10 cellular contexts compared by ENCODE assay signal in the genomic region with DNA sequence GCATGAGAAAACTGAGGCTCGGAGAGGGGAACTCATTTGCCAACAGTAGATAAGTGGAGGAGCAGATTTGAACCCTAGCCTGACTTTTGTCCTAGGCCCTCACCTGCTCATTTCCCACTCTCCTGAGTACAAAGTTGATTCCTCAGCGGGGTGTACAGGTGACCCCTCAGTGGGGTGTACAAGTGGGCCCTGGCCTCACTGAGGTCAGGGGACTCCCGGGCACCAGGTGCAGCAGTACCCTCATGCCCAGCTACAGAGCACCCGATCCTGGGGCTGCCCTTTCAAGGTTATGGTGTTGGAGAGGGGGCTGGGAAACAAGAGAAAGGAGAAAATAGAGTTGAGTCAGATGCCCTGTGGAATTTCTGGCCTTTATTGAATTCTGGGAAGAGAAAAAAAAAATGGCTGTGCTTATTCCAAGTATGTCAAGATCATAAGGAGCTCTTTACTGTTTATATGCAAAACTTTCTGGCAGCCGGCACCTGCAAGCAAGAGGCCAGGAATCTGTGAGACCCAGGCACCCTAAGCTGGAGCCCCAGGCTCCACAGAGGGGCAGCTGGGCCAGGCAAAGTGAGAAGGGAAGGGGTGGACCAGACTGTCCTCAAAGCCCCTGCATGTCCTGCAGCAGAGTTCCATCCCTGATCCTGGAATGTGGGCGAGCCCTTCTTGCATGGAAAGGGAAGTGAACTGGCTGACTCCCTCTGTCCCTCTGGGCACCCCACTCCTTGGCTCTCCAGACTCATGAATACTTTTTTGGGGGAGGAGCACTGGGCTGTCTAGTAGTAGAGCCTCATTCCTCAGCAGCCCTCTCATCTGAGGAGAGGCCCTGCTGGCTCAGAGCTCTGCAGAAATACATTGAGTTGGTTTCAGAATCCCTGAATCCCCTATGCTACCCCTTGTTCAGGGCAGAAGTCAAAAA. TPM values are rescaled to one million over a fixed set of nuclear protein-coding genes. Genes with fewer than 3 reads are reported as not detected.
DNase-seq lines count a peak whose midpoint lies in the region; ATAC-seq, FAIRE-seq and TF ChIP-seq lines count a peak whose summit lies in the region.
"Had no signal": no experiment of that assay in that cellular context is flagged by ENCODE, and none has a peak within 500 bp of the region (broad histone marks: within the 10 kb centered on the region; RNA-seq: fewer than 3 reads in every experiment).

No MANE protein-coding gene starts in this region.

- H3K4me1 ChIP-seq in PC-3 (ENCODE audit: insufficient read depth, low read length) = peaks cover 41% of the 10 kb centered on the region
- H3K4me1 ChIP-seq in esophagus muscularis mucosa = peaks cover 74 to 97% (median 94%) of the 10 kb centered on the region in 4 donors
- peaks cover 60% of the 10 kb centered on the region for H3K4me1 ChIP-seq in neural progenitor cell
- H3K4me1 ChIP-seq in BE2C = no peaks in the 10 kb centered on the region

- POLR2A ChIA-PET in PC-3 (lab: Charles Lee; ENCODE audit: unreplicated experiment) = no interaction called here
- POLR2A ChIA-PET in activated CD4-positive, alpha-beta T cell treated with anti-CD3 and anti-CD28 coated beads for 36 hours (lab: Charles Lee) = no interaction called here

- H3K36me3 ChIP-seq in PC-3 (ENCODE audit: low read depth, low read length) (no peaks in the 10 kb centered on the region), esophagus muscularis mucosa (no peaks in the 10 kb centered on the region), neural progenitor cell (no peaks in the 10 kb centered on the region), BE2C (no peaks in the 10 kb centered on the region)

- FAIRE-seq in frontal cortex (lab: Jason Lieb, UNC) = no peak

- H3K4me1 Mint-ChIP-seq in neural progenitor cell = peaks cover 58% of the 10 kb centered on the region
- no peaks in the 10 kb centered on the region for H3K4me1 Mint-ChIP-seq in activated CD4-positive, alpha-beta T cell treated with anti-CD3 and anti-CD28 coated beads for 36 hours
- H3K4me1 Mint-ChIP-seq: activated CD4-positive, alpha-beta T cell treated with anti-CD3 and anti-CD28 coated beads, Interleukin-2, amount 10 ng/mL, durations not matched to agents 24 days and 14 days; CD4-positive, CD25-positive, alpha-beta regulatory T cell had no signal

- no peak for ATAC-seq in PC-3
- no peak for ATAC-seq in activated CD4-positive, alpha-beta T cell treated with anti-CD3 and anti-CD28 coated beads for 36 hours

- H3K27me3 Mint-ChIP-seq in neural progenitor cell (ENCODE audit: insufficient read depth, low read depth) = peaks cover 12% of the 10 kb centered on the region
- peaks cover 2% of the 10 kb centered on the region for H3K27me3 Mint-ChIP-seq in activated CD4-positive, alpha-beta T cell treated with anti-CD3 and anti-CD28 coated beads for 36 hours
- H3K27me3 Mint-ChIP-seq: activated CD4-positive, alpha-beta T cell treated with anti-CD3 and anti-CD28 coated beads, Interleukin-2, amount 10 ng/mL, durations not matched to agents 24 days and 14 days; CD4-positive, CD25-positive, alpha-beta regulatory T cell had no signal

- H3K79me2 ChIP-seq in PC-3 (ENCODE audit: low read length) (no peaks in the 10 kb centered on the region), neural progenitor cell (ENCODE audit: low read depth) (no peaks in the 10 kb centered on the region)

- peak overlapping the region; percentile 37; the same call in 1 of the 2 replicates for H3K4me2 ChIP-seq in PC-3 (ENCODE audit: low read length)
- H3K4me2 ChIP-seq in neural progenitor cell = peak overlapping the region; percentile 31

- TF ChIP-seq CTCF in PC-3 (conservative IDR thresholded peaks at IDR 0.05; ENCODE audit: low read depth, low read length) = no peak
- TF ChIP-seq CTCF in esophagus muscularis mucosa (IDR thresholded peaks at IDR 0.05) = no peak
- TF ChIP-seq CTCF in neural progenitor cell (IDR thresholded peaks at IDR 0.05) = no peak
- TF ChIP-seq CTCF in BE2C (IDR thresholded peaks at IDR 0.05; ENCODE audit: low read depth, low read length) = no peak

- peak overlapping the region; percentile 55 for H3K27ac Mint-ChIP-seq in neural progenitor cell
- no peak overlapping the region for H3K27ac Mint-ChIP-seq in activated CD4-positive, alpha-beta T cell treated with anti-CD3 and anti-CD28 coated beads for 36 hours
- H3K27ac Mint-ChIP-seq: activated CD4-positive, alpha-beta T cell treated with anti-CD3 and anti-CD28 coated beads, Interleukin-2, amount 10 ng/mL, durations not matched to agents 24 days and 14 days; CD4-positive, CD25-positive, alpha-beta regulatory T cell had no signal

- no peak for TF ChIP-seq EP300 in esophagus muscularis mucosa (IDR thresholded peaks at IDR 0.05)

- WGBS in esophagus muscularis mucosa = 53% methylated on average over 6 of the region's 6 CpGs

- H3K27ac ChIP-seq in PC-3 (ENCODE audit: low read length) (no peak overlapping the region), esophagus muscularis mucosa (replicated peaks in 1 of 4) (peak overlapping the region; percentile 81 to 93 (median 86)), neural progenitor cell (no peak overlapping the region)

- intact Hi-C loops in PC-3 (cut with micrococcal nuclease) (no loop called here), esophagus muscularis mucosa (cut with DNase I) (no loop called here)
- intact Hi-C loops in activated CD4-positive, alpha-beta T cell treated with anti-CD3 and anti-CD28 coated beads for 36 hours (cut with DNase I, micrococcal nuclease) = no loop called here

- CTCF ChIA-PET in PC-3 (lab: Charles Lee) = no interaction called here
- CTCF ChIA-PET in activated CD4-positive, alpha-beta T cell treated with anti-CD3 and anti-CD28 coated beads for 36 hours (lab: Charles Lee) = interaction anchor here (0.7 to 1.0 kb wide), 2 partner anchors 226 to 509 kb away, joined by 3 to 4 read pairs; no protein-coding TSS in a partner anchor

- TF ChIP-seq POLR2A in esophagus muscularis mucosa (IDR thresholded peaks at IDR 0.05; ENCODE audit: low read depth) = no peak

- H3F3A ChIP-seq in PC-3 (ENCODE audit: low read length, unreplicated experiment) (peaks cover 5% of the 10 kb centered on the region), neural progenitor cell (ENCODE audit: low read depth) (peaks cover 21% of the 10 kb centered on the region)

- H3K9me3 ChIP-seq in PC-3 (ENCODE audit: low read length) (no peaks in the 10 kb centered on the region), esophagus muscularis mucosa (no peaks in the 10 kb centered on the region), neural progenitor cell (ENCODE audit: low read depth) (no peaks in the 10 kb centered on the region), BE2C (no peaks in the 10 kb centered on the region)

- H3K9ac ChIP-seq in PC-3 (ENCODE audit: low read length) (no peak overlapping the region), neural progenitor cell (no peak overlapping the region)

- no peaks in the 10 kb centered on the region for H3K36me3 Mint-ChIP-seq in neural progenitor cell
- no peaks in the 10 kb centered on the region for H3K36me3 Mint-ChIP-seq in activated CD4-positive, alpha-beta T cell treated with anti-CD3 and anti-CD28 coated beads for 36 hours (ENCODE audit: low read depth)
- H3K36me3 Mint-ChIP-seq: CD4-positive, CD25-positive, alpha-beta regulatory T cell had no signal

- BruUV-seq in PC-3 (replicated peaks; lab: Mats Ljungman, UMichigan) = no TSS peak

- DNase-seq in AG08396 (ENCODE audit: low spot score) = peak; percentile 58
- DNase-seq in PC-3 = peak; percentile 43
- no peak for DNase-seq in esophagus muscularis mucosa (ENCODE audit: extremely low spot score)
- no peak for DNase-seq in neural progenitor cell (ENCODE audit: low spot score)
- DNase-seq in BE2C = no peak
- no peak for DNase-seq in frontal cortex (ENCODE audit: low spot score in 2 of 2)
- no peak for DNase-seq in stimulated activated CD4-positive, alpha-beta T cell treated with anti-CD3 and anti-CD28 coated beads, Interleukin-4, amount 100 ng/mL, for 1 hour
- no peak for DNase-seq in activated CD4-positive, alpha-beta T cell treated with anti-CD3 and anti-CD28 coated beads for 36 hours
- DNase-seq: activated CD4-positive, alpha-beta T cell treated with anti-CD3 and anti-CD28 coated beads, Interleukin-2, amount 10 ng/mL, durations not matched to agents 24 days and 14 days; CD4-positive, CD25-positive, alpha-beta regulatory T cell had no signal

- no peak overlapping the region for H2AFZ ChIP-seq in PC-3 (ENCODE audit: low read length)
- no peak overlapping the region for H2AFZ ChIP-seq in neural progenitor cell (replicated peaks)

- no peak overlapping the region for H3K4me3 Mint-ChIP-seq in neural progenitor cell
- no peak overlapping the region for H3K4me3 Mint-ChIP-seq in activated CD4-positive, alpha-beta T cell treated with anti-CD3 and anti-CD28 coated beads for 36 hours
- H3K4me3 Mint-ChIP-seq: activated CD4-positive, alpha-beta T cell treated with anti-CD3 and anti-CD28 coated beads, Interleukin-2, amount 10 ng/mL, durations not matched to agents 24 days and 14 days; CD4-positive, CD25-positive, alpha-beta regulatory T cell had no signal

- no peaks in the 10 kb centered on the region for H3K9me2 ChIP-seq in PC-3 (replicated peaks; ENCODE audit: low read length)

- no peak overlapping the region for H3K4me3 ChIP-seq in PC-3 (ENCODE audit: low read length)
- H3K4me3 ChIP-seq in esophagus muscularis mucosa = peak overlapping the region in 1 of 4 donors; percentile 15
- H3K4me3 ChIP-seq in neural progenitor cell = no peak overlapping the region
- no peak overlapping the region for H3K4me3 ChIP-seq in BE2C (ENCODE audit: low read depth, low read length)

- no peaks in the 10 kb centered on the region for H3K27me3 ChIP-seq in PC-3 (ENCODE audit: low read length)
- H3K27me3 ChIP-seq in esophagus muscularis mucosa = no peaks in the 10 kb centered on the region
- no peaks in the 10 kb centered on the region for H3K27me3 ChIP-seq in neural progenitor cell
- no peaks in the 10 kb centered on the region for H3K27me3 ChIP-seq in BE2C

- H4K20me1 ChIP-seq in PC-3 (ENCODE audit: low read length) (no peaks in the 10 kb centered on the region), neural progenitor cell (ENCODE audit: low read depth) (no peaks in the 10 kb centered on the region)

- H3K9me3 Mint-ChIP-seq in neural progenitor cell = no peaks in the 10 kb centered on the region
- no peaks in the 10 kb centered on the region for H3K9me3 Mint-ChIP-seq in activated CD4-positive, alpha-beta T cell treated with anti-CD3 and anti-CD28 coated beads for 36 hours (ENCODE audit: low read depth)
- H3K9me3 Mint-ChIP-seq: activated CD4-positive, alpha-beta T cell treated with anti-CD3 and anti-CD28 coated beads, Interleukin-2, amount 10 ng/mL, durations not matched to agents 24 days and 14 days had no signal

RNA-seq across cellular contexts. Expression of a gene that starts 43.1 kb away (rescaled TPM):
- total RNA-seq in PC-3 (2014; rRNA removed) (96.0 and 124 TPM in 2 replicates), esophagus muscularis mucosa (100 to 1,000 TPM; 111 to 313 (median 155) TPM), neural progenitor cell (ENCODE audit: low replicate concordance) (62.9 and 121 TPM in 2 replicates), frontal cortex (62.0 TPM)
- polyA plus RNA-seq in BE2C (2012; ENCODE audit: insufficient read depth, insufficient read length, low read depth) = 0.09 TPM
- under 1 TPM; 0.32 to 0.42 TPM for total RNA-seq in activated CD4-positive, alpha-beta T cell treated with anti-CD3 and anti-CD28 coated beads for 36 hours
- total RNA-seq: activated CD4-positive, alpha-beta T cell treated with anti-CD3 and anti-CD28 coated beads, Interleukin-2, amount 10 ng/mL, durations not matched to agents 24 days and 14 days; CD4-positive, CD25-positive, alpha-beta regulatory T cell had no signal
- polyA plus RNA-seq: CD4-positive, CD25-positive, alpha-beta regulatory T cell had no signal

Comparison
In these comparisons a context has a peak if more than half of its experiments do, and no peak if none do; other contexts are left out.
1. DNase-seq: peak in AG08396 (single experiment) and PC-3 (single experiment); none in esophagus muscularis mucosa (single experiment), neural progenitor cell (single experiment), BE2C (single experiment), frontal cortex (0 of 2), stimulated activated CD4-positive, alpha-beta T cell treated with anti-CD3 and anti-CD28 coated beads, Interleukin-4, amount 100 ng/mL, for 1 hour (single experiment) and activated CD4-positive, alpha-beta T cell treated with anti-CD3 and anti-CD28 coated beads for 36 hours (single experiment).
2. H3K27ac ChIP-seq: peak in esophagus muscularis mucosa (4 of 4); none in PC-3 (single experiment) and neural progenitor cell (single experiment).
3. RNA of a gene that starts 43.1 kb away (total RNA-seq): 111 to 313 TPM in esophagus muscularis mucosa, 96.0 to 124 TPM in PC-3, 62.9 to 121 TPM in neural progenitor cell and 62.0 TPM in frontal cortex (single experiment); 0.32 to 0.42 TPM in activated CD4-positive, alpha-beta T cell treated with anti-CD3 and anti-CD28 coated beads for 36 hours; every median in the first group is over 10 times any median in the second.